Comparison of ENCODE assay signal across 8 cellular contexts in the genomic region with DNA sequence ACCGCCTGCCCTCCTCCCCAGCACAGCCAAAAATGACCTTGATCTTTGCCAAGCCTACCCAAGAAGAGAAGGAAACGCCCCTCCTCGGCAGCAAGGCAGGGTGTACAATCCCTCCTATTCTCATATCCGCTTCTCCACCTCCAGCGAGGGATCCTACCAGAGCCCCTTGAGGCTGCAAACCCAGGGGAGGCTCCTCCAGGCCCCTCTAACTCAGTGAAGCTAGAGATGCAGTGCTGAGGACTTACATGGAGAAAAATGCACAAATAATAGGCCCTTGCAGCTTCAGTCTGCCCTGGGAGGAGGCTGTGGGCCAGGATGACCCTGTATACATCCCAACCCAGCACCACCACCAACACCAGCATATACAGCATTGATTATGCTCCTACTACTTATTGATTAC. TPM values are rescaled to one million over a fixed set of nuclear protein-coding genes. Genes with fewer than 3 reads are reported as not detected.
DNase-seq lines count a peak whose midpoint lies in the region; ATAC-seq and TF ChIP-seq lines count a peak whose summit lies in the region.

No MANE protein-coding gene starts in this region.

- H3K27me3 ChIP-seq in gastroesophageal sphincter, result no peaks in the 10 kb centered on the region
- H3K27me3 ChIP-seq in rectal smooth muscle tissue (ENCODE audit: control insufficient read depth, insufficient read depth, low read length), result no peaks in the 10 kb centered on the region

- H3K4me3 ChIP-seq in gastroesophageal sphincter (no peak overlapping the region), rectal smooth muscle tissue (ENCODE audit: low read length) (no peak overlapping the region)

- no peaks in the 10 kb centered on the region for H3K9me3 Mint-ChIP-seq in T-cell

- H3K27ac ChIP-seq in gastroesophageal sphincter (peak overlapping the region in 3 of 4 donors; percentile 74 to 84 (median 81)), rectal smooth muscle tissue (ENCODE audit: low read depth, low read length) (peak overlapping the region; percentile 56)

- DNase-seq in T-cell (no peak), SKM-1 (lab: John Stamatoyannopoulos, UW; ENCODE audit: unreplicated experiment) (no peak), kidney tubule cell (ENCODE audit: low spot score) (no peak), HK-2 (ENCODE audit: unreplicated experiment) (no peak)

- no peaks in the 10 kb centered on the region for H3K36me3 Mint-ChIP-seq in T-cell

- TF ChIP-seq POLR2A in gastroesophageal sphincter (IDR thresholded peaks at IDR 0.05), result no peak

- H3K4me1 ChIP-seq in ES-I3 (ENCODE audit: insufficient read depth, low read length) (no peaks in the 10 kb centered on the region), gastroesophageal sphincter (peaks cover 0 to 6% (median 0%) of the 10 kb centered on the region in 3 donors), rectal smooth muscle tissue (ENCODE audit: control insufficient read depth, insufficient read depth, low read length) (no peaks in the 10 kb centered on the region)

- peak overlapping the region; percentile 88 to 91 for H3K27ac Mint-ChIP-seq in T-cell

- no peaks in the 10 kb centered on the region for H3K9me3 ChIP-seq in ES-I3 (ENCODE audit: control insufficient read depth, insufficient read depth, low read length)
- no peaks in the 10 kb centered on the region for H3K9me3 ChIP-seq in gastroesophageal sphincter

- CTCF ChIA-PET in T-cell (lab: Charles Lee), result no interaction called here

- H3K9ac ChIP-seq in ES-I3 (ENCODE audit: low read depth, low read length), result peak overlapping the region; percentile 93
- H3K9ac ChIP-seq in rectal smooth muscle tissue (ENCODE audit: low read length), result no peak overlapping the region

- H3K36me3 ChIP-seq in ES-I3 (ENCODE audit: insufficient read depth, low read length) (no peaks in the 10 kb centered on the region), gastroesophageal sphincter (no peaks in the 10 kb centered on the region), rectal smooth muscle tissue (ENCODE audit: control insufficient read depth, insufficient read depth, low read length) (no peaks in the 10 kb centered on the region)

- peak in 1 of 4 experiments; percentile 1 for ATAC-seq in T-cell (replicated peaks in 1 of 4)
- no peak for ATAC-seq in gastroesophageal sphincter
- ATAC-seq in GM18870 (IDR thresholded peaks at IDR 0.05; ENCODE audit: unreplicated experiment), result no peak

- POLR2A ChIA-PET in T-cell (lab: Charles Lee), result no interaction called here

- no peak for TF ChIP-seq CTCF in gastroesophageal sphincter (IDR thresholded peaks at IDR 0.05)

- 90% methylated on average over 2 of the region's 5 CpGs; no CpG with 5 or more reads in 1 of the 2 donors for WGBS in gastroesophageal sphincter (ENCODE audit: low coverage in 1 of 2), 2 donors

- H3K4me3 Mint-ChIP-seq in T-cell, result peak overlapping the region; percentile 66 to 78 (median 73)

- TF ChIP-seq EP300 in gastroesophageal sphincter (IDR thresholded peaks at IDR 0.05), result no peak

- peaks cover 20 to 34% (median 30%) of the 10 kb centered on the region in 3 donors for H3K4me1 Mint-ChIP-seq in T-cell

- H3K27me3 Mint-ChIP-seq in T-cell, result no peaks in the 10 kb centered on the region

RNA-seq across cellular contexts. Expression of gene POMC, which starts 46.9 kb away (rescaled TPM):
- total RNA-seq in T-cell, result 1 to 10 TPM; 2.4 to 7.5 (median 4.8) TPM
- 10 to 100 TPM in 1 of 4 donors, 1 to 10 TPM in 3; 2.5 to 24.4 (median 5.4) TPM for total RNA-seq in gastroesophageal sphincter
